8 cellular contexts compared by ENCODE assay signal in the genomic region with DNA sequence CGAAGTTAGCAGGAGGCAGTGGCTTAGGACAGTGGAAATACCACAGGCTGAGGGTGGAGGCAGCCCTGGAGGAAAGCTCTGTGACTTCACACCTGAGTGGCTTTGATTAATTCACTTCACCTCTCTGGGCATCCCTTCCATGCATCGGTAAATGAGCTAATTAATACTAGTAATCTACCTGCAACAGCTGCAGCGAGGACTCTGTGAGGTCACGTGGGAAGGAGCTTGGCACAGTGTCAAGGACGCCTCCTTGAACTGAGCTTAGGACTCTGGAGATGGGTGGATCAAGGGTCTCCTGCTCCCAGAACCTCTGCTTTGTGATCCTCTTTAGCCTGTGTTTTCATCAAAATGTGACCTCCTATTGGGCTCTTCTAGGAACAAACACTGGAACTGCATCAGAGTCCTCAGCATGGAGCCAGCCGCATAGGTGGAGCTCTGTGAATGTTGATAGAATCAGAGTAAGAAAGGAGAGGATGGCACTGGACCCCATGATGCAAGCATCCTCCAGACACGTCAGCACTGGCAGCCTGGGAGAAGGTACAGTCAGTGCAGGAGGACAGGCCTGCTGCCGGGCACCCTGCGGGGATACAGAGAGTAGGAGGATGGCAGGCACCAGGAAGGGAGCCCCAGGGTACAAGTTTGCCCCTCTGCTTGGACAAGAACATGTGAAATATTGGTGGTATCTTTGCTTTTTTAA. TPM values are rescaled to one million over a fixed set of nuclear protein-coding genes. Genes with fewer than 3 reads are reported as not detected.
DNase-seq lines count a peak whose midpoint lies in the region; ATAC-seq, FAIRE-seq and TF ChIP-seq lines count a peak whose summit lies in the region.

No MANE protein-coding gene starts in this region.

- no peak for TF ChIP-seq CTCF in IMR-90 (conservative IDR thresholded peaks at IDR 0.05; ENCODE audit: low read depth, low read length)

- no TSS peak for BruUV-seq in IMR-90 (replicated peaks; lab: Mats Ljungman, UMichigan)

- no peaks in the 10 kb centered on the region for H3K27me3 ChIP-seq in IMR-90 (ENCODE audit: control insufficient read depth, insufficient read depth, low read length)
- H3K27me3 ChIP-seq in adipocyte (replicated peaks; ENCODE audit: control insufficient read depth, insufficient read depth, low read length): no peaks in the 10 kb centered on the region
- no peaks in the 10 kb centered on the region for H3K27me3 ChIP-seq in skeletal muscle tissue (ENCODE audit: control insufficient read depth in 3 of 3, insufficient read depth in 3 of 3, low read length in 3 of 3)

- WGBS in IMR-90 (ENCODE audit: extremely low coverage in 2 of 2, insufficient read length in 1 of 2), 2 experiments: 84% methylated on average over 4 of the region's 9 CpGs; no CpG with 5 or more reads in 1 of the 2 experiments

- H2AK5ac ChIP-seq in IMR-90 (ENCODE audit: low read depth, low read length): peak overlapping the region; percentile 96

- H4K20me1 ChIP-seq in IMR-90 (ENCODE audit: insufficient read depth, low read length): peaks cover 25% of the 10 kb centered on the region

- peaks cover 32% of the 10 kb centered on the region for H3K9me1 ChIP-seq in IMR-90 (ENCODE audit: insufficient read depth, low read length)

- H3K14ac ChIP-seq in IMR-90 (replicated peaks; ENCODE audit: low read depth, low read length): peak overlapping the region; percentile 88

- H3K9me3 ChIP-seq in IMR-90 (ENCODE audit: control insufficient read depth, insufficient read depth, low read length) (no peaks in the 10 kb centered on the region), adipocyte (ENCODE audit: control insufficient read depth, low read length) (no peaks in the 10 kb centered on the region), skeletal muscle tissue (ENCODE audit: control insufficient read depth in 3 of 3, low read length in 3 of 3) (no peaks in the 10 kb centered on the region)

- CTCF ChIA-PET in IMR-90 (lab: Yijun Ruan, JAX): interaction anchor here (0.6 to 1.5 kb wide), 4 partner anchors 8 to 155 kb away, joined by 3 to 5 read pairs (median 3); no protein-coding TSS in a partner anchor

- H2BK20ac ChIP-seq in IMR-90 (ENCODE audit: low read depth, low read length): peak overlapping the region; percentile 90

- peak overlapping the region; percentile 93 for H4K91ac ChIP-seq in IMR-90 (ENCODE audit: insufficient read depth, low read depth, low read length)

- H2AK9ac ChIP-seq in IMR-90 (replicated peaks; ENCODE audit: low read depth, low read length, poor library complexity): peak overlapping the region; percentile 93

- ATAC-seq in IMR-90 (ENCODE audit: low read depth) (no peak), GM18873 (IDR thresholded peaks at IDR 0.05; ENCODE audit: low FRiP score, unreplicated experiment) (no peak), GM19023 (IDR thresholded peaks at IDR 0.05; ENCODE audit: unreplicated experiment) (no peak)

- peak overlapping the region; percentile 41; the same call in 1 of the 2 replicates for H3K56ac ChIP-seq in IMR-90 (ENCODE audit: extremely low read depth, insufficient read depth, low read length)

- H4K5ac ChIP-seq in IMR-90 (ENCODE audit: low read depth, low read length): peak overlapping the region; percentile 37

- peak overlapping the region; percentile 98 for H2BK120ac ChIP-seq in IMR-90 (ENCODE audit: low read depth, low read length)

- H3K79me1 ChIP-seq in IMR-90 (ENCODE audit: low read depth in 1 of 2, low read length in 2 of 2): peaks cover 26 to 37% of the 10 kb centered on the region in 2 experiments

- TF ChIP-seq POLR2A in IMR-90 (IDR thresholded peaks at IDR 0.05; ENCODE audit: low read depth, low read length) (no peak), GM12891 (IDR thresholded peaks at IDR 0.05; ENCODE audit: low read depth, low read length) (no peak)

- H3K4me1 ChIP-seq in IMR-90 (ENCODE audit: control insufficient read depth, insufficient read depth, low read length): peaks cover 27% of the 10 kb centered on the region
- peaks cover 37% of the 10 kb centered on the region for H3K4me1 ChIP-seq in adipocyte (ENCODE audit: control insufficient read depth, insufficient read depth, low read length)
- H3K4me1 ChIP-seq in skeletal muscle tissue (ENCODE audit: control insufficient read depth in 3 of 3, insufficient read depth in 3 of 3, low read length in 3 of 3): peaks cover 46 to 54% (median 48%) of the 10 kb centered on the region in 3 donors

- peak overlapping the region; percentile 94 for H3K4ac ChIP-seq in IMR-90 (ENCODE audit: low read depth, low read length)

- peak overlapping the region; percentile 90 for H3K23ac ChIP-seq in IMR-90 (ENCODE audit: low read depth, low read length)

- H3K4me3 ChIP-seq in IMR-90 (ENCODE audit: insufficient read depth, low read depth, low read length): no peak overlapping the region
- peak overlapping the region; percentile 46 for H3K4me3 ChIP-seq in adipocyte (ENCODE audit: low read length)
- peak overlapping the region; percentile 68 to 97 (median 94) for H3K4me3 ChIP-seq in skeletal muscle tissue (ENCODE audit: low read length in 3 of 3)

- H2BK15ac ChIP-seq in IMR-90 (ENCODE audit: low read depth, low read length): peak overlapping the region; percentile 91; the same call in 2 of the 3 replicates

- peak overlapping the region; percentile 56 for H3K18ac ChIP-seq in IMR-90 (ENCODE audit: low read depth, low read length)

- peak overlapping the region; percentile 46 for H3K9ac ChIP-seq in IMR-90 (ENCODE audit: low read depth, low read length)
- H3K9ac ChIP-seq in adipocyte (ENCODE audit: low read length): peak overlapping the region; percentile 98
- H3K9ac ChIP-seq in skeletal muscle tissue (ENCODE audit: low read depth in 1 of 3, low read length in 3 of 3): peak overlapping the region; percentile 77 to 98 (median 98)

- FAIRE-seq in islet of Langerhans (lab: Jason Lieb, UNC) (peak; percentile 75), GM12891 (lab: Jason Lieb, UNC) (no peak)

- peak overlapping the region; percentile 83 for H3K27ac ChIP-seq in IMR-90 (ENCODE audit: insufficient read depth, low read length)
- peak overlapping the region; percentile 94 for H3K27ac ChIP-seq in skeletal muscle tissue (ENCODE audit: low read depth, low read length)

- peaks cover 16% of the 10 kb centered on the region; the same call in 1 of the 2 replicates for H3K36me3 ChIP-seq in IMR-90 (ENCODE audit: control insufficient read depth, insufficient read depth, low read length)
- peaks cover 17% of the 10 kb centered on the region for H3K36me3 ChIP-seq in adipocyte (ENCODE audit: control insufficient read depth, insufficient read depth, low read length, severe bottlenecking)
- peaks cover 0 to 8% (median 7%) of the 10 kb centered on the region in 3 donors for H3K36me3 ChIP-seq in skeletal muscle tissue (ENCODE audit: control insufficient read depth in 3 of 3, insufficient read depth in 3 of 3, low read length in 3 of 3)

- H2AFZ ChIP-seq in IMR-90 (replicated peaks; ENCODE audit: low read length, poor library complexity): peak overlapping the region; percentile 92

- intact Hi-C loops in IMR-90 (cut with micrococcal nuclease): no loop called here

- H3K4me2 ChIP-seq in IMR-90 (ENCODE audit: low read depth, low read length): peak overlapping the region; percentile 32

- DNase-seq in IMR-90: no peak
- no peak for DNase-seq in adipocyte (ENCODE audit: low read depth)
- no peak for DNase-seq in GM12891 (ENCODE audit: insufficient read length, low spot score)
- no peak for DNase-seq in GM19238 (ENCODE audit: insufficient read length, low spot score)

- dilution Hi-C loops in IMR-90 (cut with HindIII; ENCODE audit: low sequenced_read_pairs, unreplicated experiment): no loop called here

- in situ Hi-C loops in IMR-90 (cut with MboI; ENCODE audit: low sequenced_read_pairs): loop anchor here (5.0 kb wide), 1 partner anchor 64 kb away; no protein-coding TSS in a partner anchor

- POLR2A ChIA-PET in IMR-90 (lab: Charles Lee; ENCODE audit: unreplicated experiment): interaction anchor here (0.5 to 1.1 kb wide), 2 partner anchors 33 to 39 kb away, joined by 3 to 8 read pairs; no protein-coding TSS in a partner anchor

- H2BK5ac ChIP-seq in IMR-90 (ENCODE audit: low read depth, low read length, poor library complexity, severe bottlenecking): peak overlapping the region; percentile 68

- H4K8ac ChIP-seq in IMR-90 (ENCODE audit: low read depth in 2 of 2, low read length in 2 of 2): peak overlapping the region; percentile 44 to 88; a peak in 3 of 4 replicates

- TF ChIP-seq RAD21 in IMR-90 (IDR thresholded peaks at IDR 0.05; ENCODE audit: low read length): no peak

TF ChIP-seq in IMR-90, 13 proteins besides CTCF, POLR2A, EP300 and RAD21 (continues in another document):
- TF ChIP-seq MXI1 (IDR thresholded peaks at IDR 0.05; ENCODE audit: borderline replicate concordance, low read depth, low read length) (no peak), USF2 (IDR thresholded peaks at IDR 0.05; ENCODE audit: low read depth, low read length) (no peak), FOS (IDR thresholded peaks at IDR 0.05; ENCODE audit: low read depth, low read length) (no peak), BHLHE40 (IDR thresholded peaks at IDR 0.05; ENCODE audit: low read depth, low read length) (no peak)

TF ChIP-seq in GM12891, 5 proteins besides CTCF, POLR2A, EP300 and RAD21:
- TF ChIP-seq POU2F2 (IDR thresholded peaks at IDR 0.05; ENCODE audit: low read depth, low read length) (no peak), POLR2AphosphoS5 (IDR thresholded peaks at IDR 0.05; ENCODE audit: low read depth, low read length) (no peak), SPI1 (IDR thresholded peaks at IDR 0.05; ENCODE audit: low read depth, low read length) (no peak), TAF1 (IDR thresholded peaks at IDR 0.05; ENCODE audit: low read depth, low read length) (no peak), PAX5 (IDR thresholded peaks at IDR 0.05; ENCODE audit: insufficient read depth, low read length, severe bottlenecking) (no peak)

RNA-seq across cellular contexts. Expression of gene ANGPTL2, which starts 1.0 kb away (rescaled TPM):
- 9.5 and 14.7 TPM in 2 replicates for total RNA-seq in IMR-90 (2012; rRNA removed)
- 23.5 and 25.1 TPM in 2 replicates for polyA plus RNA-seq in IMR-90 (2012; rRNA removed)
- polyA plus RNA-seq in IMR-90 (2012; cell fraction: cytosol; rRNA removed): 17.2 and 30.6 TPM in 2 replicates
- 24.7 and 29.8 TPM in 2 replicates for polyA plus RNA-seq in IMR-90 (2012; cell fraction: nucleus; rRNA removed; ENCODE audit: low replicate concordance)
- total RNA-seq in skeletal muscle tissue: 37.6 TPM
- polyA plus RNA-seq in GM12891 (2012; ENCODE audit: low read depth, missing spikeins): 0.24 TPM

Comparison
In these comparisons a context has a peak if more than half of its experiments do, and no peak if none do; other contexts are left out.
1. H3K9ac ChIP-seq: peak in every context shown above with its lines; median percentile 98 in adipocyte; 98 in skeletal muscle tissue; 46 in IMR-90.